ENCODE assay signal across 13 cellular contexts in genomic region chr14:61374284-61374683, GRCh38.
"Had no signal": no experiment of that assay in that cellular context is flagged by ENCODE, and none has a peak within 500 bp of the region (broad histone marks: within the 10 kb centered on the region; RNA-seq: fewer than 3 reads in every experiment).

No MANE protein-coding gene starts in this region.

- H3K4me3 Mint-ChIP-seq: activated B cell treated with CpG ODN at 0.5 μM for 24 hours; activated CD4-positive, alpha-beta T cell treated with anti-CD3 and anti-CD28 coated beads, Interleukin-2, amount 10 ng/mL, durations not matched to agents 24 days and 14 days; memory B cell; stimulated activated effector memory CD8-positive, alpha-beta T cell treated with anti-CD3 and anti-CD28 coated beads, Interleukin-12 subunit alpha, Interleukin-12 subunit beta, amount 100 ng/mL, for 72 hours had no signal

- H3K27me3 ChIP-seq: neutrophil, sigmoid colon, spleen, uterus had no signal

- H3K4me1 Mint-ChIP-seq: activated B cell treated with CpG ODN at 0.5 μM for 24 hours, memory B cell had no signal

- H3K9me3 ChIP-seq: uterus had no signal

- H3K4me3 ChIP-seq: left ventricle myocardium inferior, mucosa of descending colon, sigmoid colon, spleen, uterus had no signal

- H3K9ac ChIP-seq: parathyroid adenoma had no signal

- H3K27ac ChIP-seq: left ventricle myocardium inferior, neutrophil, parathyroid adenoma, sigmoid colon, uterus had no signal

- H3K27me3 Mint-ChIP-seq: activated CD4-positive, alpha-beta T cell treated with anti-CD3 and anti-CD28 coated beads, Interleukin-2, amount 10 ng/mL, durations not matched to agents 24 days and 14 days; naive thymus-derived CD4-positive, alpha-beta T cell had no signal

- ATAC-seq: mucosa of descending colon; naive thymus-derived CD4-positive, alpha-beta T cell; stimulated activated effector memory CD8-positive, alpha-beta T cell treated with anti-CD3 and anti-CD28 coated beads, Interleukin-12 subunit alpha, Interleukin-12 subunit beta, amount 100 ng/mL, for 72 hours had no signal

- H3K27ac Mint-ChIP-seq: activated B cell treated with CpG ODN at 0.5 μM for 24 hours, memory B cell had no signal

- H3K36me3 ChIP-seq: neutrophil, sigmoid colon, uterus had no signal

- H3K4me1 ChIP-seq: sigmoid colon, uterus had no signal

- DNase-seq: activated B cell treated with CpG ODN at 0.5 μM for 24 hours; activated CD4-positive, alpha-beta T cell treated with anti-CD3 and anti-CD28 coated beads, Interleukin-2, amount 10 ng/mL, durations not matched to agents 24 days and 14 days; activated effector memory CD4-positive, alpha-beta T cell treated with Interleukin-2 at 50 U/mL for 16 hours; left ventricle myocardium inferior; mucosa of descending colon; naive thymus-derived CD4-positive, alpha-beta T cell; sigmoid colon; spleen; uterus had no signal
